ENCODE assay signal across 12 cellular contexts in genomic region chr22:42438293-42438650, GRCh38. TPM values are rescaled to one million over a fixed set of nuclear protein-coding genes. Genes with fewer than 3 reads are reported as not detected.
DNase-seq lines count a peak whose midpoint lies in the region; ATAC-seq and TF ChIP-seq lines count a peak whose summit lies in the region.
"Had no signal": no experiment of that assay in that cellular context is flagged by ENCODE, and none has a peak within 500 bp of the region (broad histone marks: within the 10 kb centered on the region; RNA-seq: fewer than 3 reads in every experiment).

No MANE protein-coding gene starts in this region.

- H3K4me1 Mint-ChIP-seq in activated CD8-positive, alpha-beta memory T cell treated with anti-CD3 and anti-CD28 coated beads, Interleukin-2, amount 10 ng/mL, durations not matched to agents 7 days and 5 days, result peaks cover 26% of the 10 kb centered on the region
- H3K4me1 Mint-ChIP-seq in progenitor cell of endocrine pancreas (ENCODE audit: low read depth), result peaks cover 3% of the 10 kb centered on the region

- peak overlapping the region; percentile 17 for H3K4me3 Mint-ChIP-seq in activated CD8-positive, alpha-beta memory T cell treated with anti-CD3 and anti-CD28 coated beads, Interleukin-2, amount 10 ng/mL, durations not matched to agents 7 days and 5 days
- peak overlapping the region; percentile 64 for H3K4me3 Mint-ChIP-seq in progenitor cell of endocrine pancreas (ENCODE audit: low read depth)

- no peak for DNase-seq in activated CD8-positive, alpha-beta memory T cell treated with anti-CD3 and anti-CD28 coated beads, Interleukin-2, amount 10 ng/mL, durations not matched to agents 7 days and 5 days
- no peak for DNase-seq in activated CD8-positive, alpha-beta memory T cell treated with anti-CD3 and anti-CD28 coated beads for 24 hours
- no peak for DNase-seq in NB4 (ENCODE audit: low read depth)
- no peak for DNase-seq in epithelial cell of proximal tubule (ENCODE audit: low read depth)
- DNase-seq in progenitor cell of endocrine pancreas (ENCODE audit: low spot score, unreplicated experiment), result no peak
- no peak for DNase-seq in NCI-H510A treated with DMSO at 0.1 percent for 48 hours (lab: John Stamatoyannopoulos, UW)
- no peak for DNase-seq in NCI-H446 (lab: John Stamatoyannopoulos, UW)
- DNase-seq: activated T-cell treated with anti-CD3 and anti-CD28 coated beads, Interleukin-2, amount 50 U/mL, for 1 hour; uterus had no signal

- H3K9me3 Mint-ChIP-seq in activated CD8-positive, alpha-beta memory T cell treated with anti-CD3 and anti-CD28 coated beads, Interleukin-2, amount 10 ng/mL, durations not matched to agents 7 days and 5 days (ENCODE audit: low read depth), result no peaks in the 10 kb centered on the region
- H3K9me3 Mint-ChIP-seq in progenitor cell of endocrine pancreas (ENCODE audit: low read depth), result no peaks in the 10 kb centered on the region
- H3K9me3 Mint-ChIP-seq: dendritic cell treated with granulocyte-macrophage colony-stimulating factor and Interleukin-4, amounts not matched to agents 40 ng/mL and 50 ng/mL, for 4 days had no signal

- H3K36me3 Mint-ChIP-seq in activated CD8-positive, alpha-beta memory T cell treated with anti-CD3 and anti-CD28 coated beads, Interleukin-2, amount 10 ng/mL, durations not matched to agents 7 days and 5 days, result no peaks in the 10 kb centered on the region
- no peaks in the 10 kb centered on the region for H3K36me3 Mint-ChIP-seq in progenitor cell of endocrine pancreas (ENCODE audit: insufficient read depth)

- no peak overlapping the region for H3K27ac Mint-ChIP-seq in activated CD8-positive, alpha-beta memory T cell treated with anti-CD3 and anti-CD28 coated beads, Interleukin-2, amount 10 ng/mL, durations not matched to agents 7 days and 5 days
- no peak overlapping the region for H3K27ac Mint-ChIP-seq in progenitor cell of endocrine pancreas

- H3K4me3 ChIP-seq in NB4 (ENCODE audit: low read depth, low read length) (peak overlapping the region; percentile 49), epithelial cell of proximal tubule (ENCODE audit: low read depth, low read length) (peak overlapping the region; percentile 72)

- CTCF ChIA-PET in activated CD8-positive, alpha-beta memory T cell treated with anti-CD3 and anti-CD28 coated beads, Interleukin-2, amount 10 ng/mL, durations not matched to agents 7 days and 5 days (lab: Charles Lee), result interaction anchor here (0.6 to 5.5 kb wide), 17 partner anchors 9 to 481 kb away, joined by 3 to 66 read pairs (median 4); partner anchors contain the start of gene NDUFA6

- no peak for ATAC-seq in activated CD8-positive, alpha-beta memory T cell treated with anti-CD3 and anti-CD28 coated beads, Interleukin-2, amount 10 ng/mL, durations not matched to agents 7 days and 5 days
- ATAC-seq in GM21390 (IDR thresholded peaks at IDR 0.05; ENCODE audit: unreplicated experiment), result no peak

- H3K27me3 Mint-ChIP-seq in activated CD8-positive, alpha-beta memory T cell treated with anti-CD3 and anti-CD28 coated beads, Interleukin-2, amount 10 ng/mL, durations not matched to agents 7 days and 5 days, result peaks cover 8% of the 10 kb centered on the region
- peaks cover 30% of the 10 kb centered on the region for H3K27me3 Mint-ChIP-seq in progenitor cell of endocrine pancreas

- TF ChIP-seq POLR2A in NB4 (IDR thresholded peaks at IDR 0.05; ENCODE audit: extremely low read depth, insufficient read length), result no peak

- TF ChIP-seq CTCF in NB4 (IDR thresholded peaks at IDR 0.05; ENCODE audit: low read depth, low read length) (no peak), epithelial cell of proximal tubule (conservative IDR thresholded peaks at IDR 0.05; ENCODE audit: low read depth, low read length) (no peak), progenitor cell of endocrine pancreas (IDR thresholded peaks at IDR 0.05; ENCODE audit: unreplicated experiment) (no peak)

RNA-seq across cellular contexts. Expression of gene NFAM1, which starts 6.1 kb away (rescaled TPM):
- total RNA-seq in activated CD8-positive, alpha-beta memory T cell treated with anti-CD3 and anti-CD28 coated beads, Interleukin-2, amount 10 ng/mL, durations not matched to agents 7 days and 5 days, result under 1 TPM in 1 of 2 experiments, not detected in 1; 0.07 TPM
- total RNA-seq in epithelial cell of proximal tubule (not detected in 2 replicates), progenitor cell of endocrine pancreas (0.31 and 0.69 TPM in 2 replicates)
- total RNA-seq: pulmonary artery endothelial cell had no signal
